Comparison of ENCODE assay signal across 24 cellular contexts in the genomic region with DNA sequence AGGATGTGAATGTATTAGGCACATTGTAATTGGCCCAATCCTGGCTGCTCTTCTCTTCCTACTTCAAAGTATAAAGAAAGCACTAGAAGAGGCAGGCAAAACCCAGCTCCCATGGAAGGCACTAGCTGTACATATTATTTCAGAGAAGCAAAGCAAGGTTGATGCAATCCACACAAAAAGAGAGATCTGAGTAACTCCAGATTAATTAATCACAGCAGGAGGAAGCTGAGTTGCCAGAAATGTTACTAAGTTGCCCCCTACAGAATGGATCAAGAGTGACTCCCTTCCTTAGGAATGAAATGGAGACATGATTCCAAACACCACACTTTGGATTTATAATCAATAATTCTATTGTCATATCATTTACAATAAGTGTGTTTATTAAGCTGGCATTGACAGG.
DNase-seq lines count a peak whose midpoint lies in the region; ATAC-seq lines count a peak whose summit lies in the region.
"Had no signal": no experiment of that assay in that cellular context is flagged by ENCODE, and none has a peak within 500 bp of the region (broad histone marks: within the 10 kb centered on the region; RNA-seq: fewer than 3 reads in every experiment).

No MANE protein-coding gene starts in this region.

- no peaks in the 10 kb centered on the region for H3K36me3 Mint-ChIP-seq in activated naive CD4-positive, alpha-beta T cell treated with anti-CD3 and anti-CD28 coated beads, Interleukin-2, amount 50 U/mL, for 72 hours
- H3K36me3 Mint-ChIP-seq: CD14-positive monocyte; CD8-positive, alpha-beta memory T cell; IgD-negative memory B cell had no signal

- DNase-seq in EH (ENCODE audit: low read depth) = peak; percentile 15
- peak; percentile 23 for DNase-seq in HCEC 1CT
- peak; percentile 3 for DNase-seq in amniotic epithelial cell (ENCODE audit: low read depth)
- peak; percentile 10 for DNase-seq in kidney glomerular epithelial cell (lab: John Stamatoyannopoulos, UW)
- DNase-seq in globus pallidus (ENCODE audit: low spot score) = no peak
- DNase-seq in islet precursor cell = no peak
- DNase-seq in stimulated activated naive CD8-positive, alpha-beta T cell treated with anti-CD3 and anti-CD28 coated beads, Interleukin-15, Interleukin-2, amounts not matched to agents 100 U/mL and 50 U/mL, for 24 hours = no peak
- no peak for DNase-seq in activated naive CD4-positive, alpha-beta T cell treated with anti-CD3 and anti-CD28 coated beads, Interleukin-2, amount 50 U/mL, for 72 hours (ENCODE audit: low spot score in 2 of 2)
- DNase-seq: BE2C; CD8-positive, alpha-beta memory T cell; DMS79; H7; NCI-H1092; NCI-H1417 treated with DMSO at 0.1 percent for 48 hours; NCI-H1694 treated with DMSO at 0.1 percent for 48 hours; NCI-H2081; NCI-H2171 treated with DMSO at 0.1 percent for 48 hours; NCI-H345; NCI-H510A treated with DMSO at 0.1 percent for 48 hours; PC-3; SK-N-SH; SW 1271 had no signal

- H3K9me3 Mint-ChIP-seq in activated naive CD4-positive, alpha-beta T cell treated with anti-CD3 and anti-CD28 coated beads, Interleukin-2, amount 50 U/mL, for 72 hours = peaks cover 3 to 10% of the 10 kb centered on the region in 2 donors

- no peak overlapping the region for H3K27ac Mint-ChIP-seq in activated naive CD4-positive, alpha-beta T cell treated with anti-CD3 and anti-CD28 coated beads, Interleukin-2, amount 50 U/mL, for 72 hours
- H3K27ac Mint-ChIP-seq: CD14-positive monocyte; CD8-positive, alpha-beta memory T cell; IgD-negative memory B cell had no signal

- ATAC-seq in stimulated activated naive CD8-positive, alpha-beta T cell treated with anti-CD3 and anti-CD28 coated beads, Interleukin-15, Interleukin-2, amounts not matched to agents 100 U/mL and 50 U/mL, for 24 hours = no peak
- no peak for ATAC-seq in activated naive CD4-positive, alpha-beta T cell treated with anti-CD3 and anti-CD28 coated beads, Interleukin-2, amount 50 U/mL, for 72 hours
- ATAC-seq: PC-3 had no signal

Comparison
In these comparisons a context has a peak if more than half of its experiments do, and no peak if none do; other contexts are left out.
1. DNase-seq: peak in EH (single experiment), HCEC 1CT (single experiment), amniotic epithelial cell (single experiment) and kidney glomerular epithelial cell (single experiment); none in globus pallidus (single experiment), islet precursor cell (single experiment), stimulated activated naive CD8-positive, alpha-beta T cell treated with anti-CD3 and anti-CD28 coated beads, Interleukin-15, Interleukin-2, amounts not matched to agents 100 U/mL and 50 U/mL, for 24 hours (single experiment) and activated naive CD4-positive, alpha-beta T cell treated with anti-CD3 and anti-CD28 coated beads, Interleukin-2, amount 50 U/mL, for 72 hours (0 of 2).